In the genomic region with DNA sequence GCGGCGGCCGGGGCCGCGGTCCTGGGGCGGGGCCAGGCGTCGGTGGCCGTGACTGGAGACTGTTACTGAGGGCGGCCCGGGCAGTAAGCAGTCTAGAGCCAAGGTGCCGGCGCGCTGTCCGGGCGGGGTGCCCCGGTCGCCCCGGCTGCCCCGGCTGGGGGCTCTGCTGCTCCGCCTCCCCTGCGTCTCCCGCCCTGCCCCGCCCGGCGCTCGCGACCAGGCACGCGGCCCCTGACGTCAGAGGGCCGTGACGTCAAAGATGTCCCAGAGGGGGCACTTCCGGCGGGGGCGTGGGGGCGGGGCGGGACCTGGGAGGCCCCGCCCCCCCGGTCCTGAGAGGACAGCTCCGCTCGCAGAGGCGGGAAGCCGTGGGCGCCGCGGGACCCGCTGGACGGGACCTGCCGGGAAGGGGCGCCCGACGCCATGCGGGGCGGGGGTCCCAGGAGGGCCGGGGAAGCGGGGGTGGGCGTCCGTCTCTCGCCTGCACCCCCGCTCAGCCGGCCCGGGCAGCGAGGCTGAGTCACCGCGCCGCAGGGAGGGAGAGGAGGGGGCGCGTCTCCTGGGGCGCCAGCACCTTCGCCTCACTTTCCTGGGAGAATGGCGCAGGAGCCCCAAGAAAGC, we compare ENCODE assay signal across 8 cellular contexts. TPM values are rescaled to one million over a fixed set of nuclear protein-coding genes. Genes with fewer than 3 reads are reported as not detected.
DNase-seq lines count a peak whose midpoint lies in the region; ATAC-seq lines count a peak whose summit lies in the region.

No MANE protein-coding gene starts in this region.

- H3K4me3 Mint-ChIP-seq in CD4-positive, alpha-beta memory T cell = no peak overlapping the region
- no peak overlapping the region for H3K4me3 Mint-ChIP-seq in activated CD4-positive, alpha-beta T cell treated with anti-CD3 and anti-CD28 coated beads, Interleukin-2, amount 10 ng/mL, durations not matched to agents 24 days and 14 days
- H3K4me3 Mint-ChIP-seq in effector memory CD8-positive, alpha-beta T cell = peak overlapping the region in 1 of 2 donors; percentile 46
- H3K4me3 Mint-ChIP-seq in stimulated activated effector memory CD8-positive, alpha-beta T cell treated with anti-CD3 and anti-CD28 coated beads, Interleukin-12 subunit alpha, Interleukin-12 subunit beta, amount 100 ng/mL, for 72 hours = peak overlapping the region; percentile 64

- peak; percentile 72 to 80 (median 77) for DNase-seq in CD4-positive, alpha-beta memory T cell
- DNase-seq in NCI-H1048 (lab: John Stamatoyannopoulos, UW) = peak; percentile 56
- peak; percentile 92 for DNase-seq in activated CD4-positive, alpha-beta T cell treated with anti-CD3 and anti-CD28 coated beads, Interleukin-2, amount 10 ng/mL, durations not matched to agents 24 days and 14 days
- DNase-seq in effector memory CD8-positive, alpha-beta T cell = peak; percentile 68 to 73 (median 72)
- DNase-seq in mesenchymal stem cell = peak; percentile 78
- peak; percentile 68 to 83 for DNase-seq in stimulated activated effector memory CD8-positive, alpha-beta T cell treated with anti-CD3 and anti-CD28 coated beads, Interleukin-12 subunit alpha, Interleukin-12 subunit beta, amount 100 ng/mL, for 72 hours (ENCODE audit: low spot score in 2 of 2)

- peak overlapping the region in 1 of 2 donors; percentile 28 for H3K4me3 ChIP-seq in CD4-positive, alpha-beta memory T cell (ENCODE audit: low read length in 2 of 2)
- H3K4me3 ChIP-seq in mesenchymal stem cell (ENCODE audit: insufficient read depth in 1 of 2, low read depth in 1 of 2, low read length in 2 of 2) = peak overlapping the region; percentile 63 to 84

- peaks cover 11 to 39% (median 23%) of the 10 kb centered on the region in 4 donors for H3K4me1 Mint-ChIP-seq in CD4-positive, alpha-beta memory T cell
- H3K4me1 Mint-ChIP-seq in activated CD4-positive, alpha-beta T cell treated with anti-CD3 and anti-CD28 coated beads, Interleukin-2, amount 10 ng/mL, durations not matched to agents 24 days and 14 days = peaks cover 31% of the 10 kb centered on the region
- H3K4me1 Mint-ChIP-seq in effector memory CD8-positive, alpha-beta T cell (ENCODE audit: low read depth in 2 of 2) = peaks cover 24 to 31% of the 10 kb centered on the region in 2 donors
- H3K4me1 Mint-ChIP-seq in stimulated activated effector memory CD8-positive, alpha-beta T cell treated with anti-CD3 and anti-CD28 coated beads, Interleukin-12 subunit alpha, Interleukin-12 subunit beta, amount 100 ng/mL, for 72 hours = peaks cover 36% of the 10 kb centered on the region

- no peak overlapping the region for H3K4ac ChIP-seq in mesenchymal stem cell (ENCODE audit: low read depth in 1 of 2, low read length in 2 of 2)

- no peaks in the 10 kb centered on the region for H3K27me3 ChIP-seq in CD4-positive, alpha-beta memory T cell (ENCODE audit: insufficient read depth, low read length)
- H3K27me3 ChIP-seq in mesenchymal stem cell (ENCODE audit: control insufficient read depth in 1 of 2, insufficient read depth in 1 of 2, low read length in 2 of 2) = no peaks in the 10 kb centered on the region

- H4K8ac ChIP-seq in mesenchymal stem cell (ENCODE audit: low read length) = no peak overlapping the region

- no peak overlapping the region for H4K91ac ChIP-seq in mesenchymal stem cell (ENCODE audit: low read length)

- peak overlapping the region in 1 of 2 experiments; percentile 39 for H2BK12ac ChIP-seq in mesenchymal stem cell (ENCODE audit: low read length in 2 of 2)

- peak overlapping the region; percentile 71 for H2AFZ ChIP-seq in mesenchymal stem cell (ENCODE audit: low read depth, low read length)

- POLR2A ChIA-PET in CD4-positive, alpha-beta memory T cell (lab: Charles Lee; ENCODE audit: partially characterized antibody) = no interaction called here

- no peak overlapping the region for H3K27ac ChIP-seq in CD4-positive, alpha-beta memory T cell (ENCODE audit: low read depth, low read length)
- no peak overlapping the region for H3K27ac ChIP-seq in mesenchymal stem cell (ENCODE audit: low read length, poor library complexity, severe bottlenecking)

- peaks cover 0 to 4% of the 10 kb centered on the region in 2 donors for H3K36me3 Mint-ChIP-seq in CD4-positive, alpha-beta memory T cell
- peaks cover 7% of the 10 kb centered on the region for H3K36me3 Mint-ChIP-seq in activated CD4-positive, alpha-beta T cell treated with anti-CD3 and anti-CD28 coated beads, Interleukin-2, amount 10 ng/mL, durations not matched to agents 24 days and 14 days (ENCODE audit: low read depth)
- peaks cover 26% of the 10 kb centered on the region for H3K36me3 Mint-ChIP-seq in effector memory CD8-positive, alpha-beta T cell (ENCODE audit: insufficient read depth)
- peaks cover 30% of the 10 kb centered on the region for H3K36me3 Mint-ChIP-seq in stimulated activated effector memory CD8-positive, alpha-beta T cell treated with anti-CD3 and anti-CD28 coated beads, Interleukin-12 subunit alpha, Interleukin-12 subunit beta, amount 100 ng/mL, for 72 hours

- no peak overlapping the region for H2AK5ac ChIP-seq in mesenchymal stem cell (ENCODE audit: low read length, severe bottlenecking)

- peak overlapping the region in 1 of 7 donors; percentile 73 for H3K27ac Mint-ChIP-seq in CD4-positive, alpha-beta memory T cell
- no peak overlapping the region for H3K27ac Mint-ChIP-seq in activated CD4-positive, alpha-beta T cell treated with anti-CD3 and anti-CD28 coated beads, Interleukin-2, amount 10 ng/mL, durations not matched to agents 24 days and 14 days
- no peak overlapping the region for H3K27ac Mint-ChIP-seq in effector memory CD8-positive, alpha-beta T cell
- no peak overlapping the region for H3K27ac Mint-ChIP-seq in stimulated activated effector memory CD8-positive, alpha-beta T cell treated with anti-CD3 and anti-CD28 coated beads, Interleukin-12 subunit alpha, Interleukin-12 subunit beta, amount 100 ng/mL, for 72 hours

- no peaks in the 10 kb centered on the region for H3K9me3 ChIP-seq in CD4-positive, alpha-beta memory T cell (ENCODE audit: control insufficient read depth in 1 of 2, low read length in 2 of 2)
- no peaks in the 10 kb centered on the region for H3K9me3 ChIP-seq in mesenchymal stem cell (ENCODE audit: control insufficient read depth, low read length)

- no peak overlapping the region for H3K23ac ChIP-seq in mesenchymal stem cell (ENCODE audit: low read length in 2 of 2)

- H3K4me2 ChIP-seq in mesenchymal stem cell (ENCODE audit: low read length, poor library complexity, severe bottlenecking) = peak overlapping the region; percentile 98

- H3K79me1 ChIP-seq in mesenchymal stem cell (replicated peaks; ENCODE audit: low read length, poor library complexity, severe bottlenecking) = peaks cover 6% of the 10 kb centered on the region

- no peak overlapping the region for H2BK15ac ChIP-seq in mesenchymal stem cell (ENCODE audit: low read depth, poor library complexity, severe bottlenecking)

- no peak overlapping the region for H2BK5ac ChIP-seq in mesenchymal stem cell (ENCODE audit: low read depth, low read length, poor library complexity, severe bottlenecking)

- H3K18ac ChIP-seq in mesenchymal stem cell (ENCODE audit: low read depth in 1 of 2, low read length in 2 of 2) = peak overlapping the region in 1 of 2 experiments; percentile 40

- no peaks in the 10 kb centered on the region for H3K9me3 Mint-ChIP-seq in CD4-positive, alpha-beta memory T cell
- H3K9me3 Mint-ChIP-seq in activated CD4-positive, alpha-beta T cell treated with anti-CD3 and anti-CD28 coated beads, Interleukin-2, amount 10 ng/mL, durations not matched to agents 24 days and 14 days = no peaks in the 10 kb centered on the region
- no peaks in the 10 kb centered on the region for H3K9me3 Mint-ChIP-seq in effector memory CD8-positive, alpha-beta T cell
- H3K9me3 Mint-ChIP-seq in stimulated activated effector memory CD8-positive, alpha-beta T cell treated with anti-CD3 and anti-CD28 coated beads, Interleukin-12 subunit alpha, Interleukin-12 subunit beta, amount 100 ng/mL, for 72 hours = no peaks in the 10 kb centered on the region

- peak; percentile 6 for ATAC-seq in GM21723 (IDR thresholded peaks at IDR 0.05; ENCODE audit: unreplicated experiment)
- peak; percentile 22 for ATAC-seq in effector memory CD8-positive, alpha-beta T cell (replicated peaks)
- peak; percentile 27 for ATAC-seq in stimulated activated effector memory CD8-positive, alpha-beta T cell treated with anti-CD3 and anti-CD28 coated beads, Interleukin-12 subunit alpha, Interleukin-12 subunit beta, amount 100 ng/mL, for 72 hours
- ATAC-seq in GM18868 (IDR thresholded peaks at IDR 0.05; ENCODE audit: unreplicated experiment) = no peak

- peak overlapping the region; percentile 53 for H3K9ac ChIP-seq in mesenchymal stem cell (ENCODE audit: low read length)

- H3K14ac ChIP-seq in mesenchymal stem cell (ENCODE audit: low read length in 2 of 2) = no peak overlapping the region

- peaks cover 34% of the 10 kb centered on the region for H3K4me1 ChIP-seq in CD4-positive, alpha-beta memory T cell (ENCODE audit: insufficient read depth, low read length)
- H3K4me1 ChIP-seq in mesenchymal stem cell (ENCODE audit: control insufficient read depth, insufficient read depth, low read depth, low read length) = peaks cover 37% of the 10 kb centered on the region

- H3K27me3 Mint-ChIP-seq in CD4-positive, alpha-beta memory T cell = no peaks in the 10 kb centered on the region
- H3K27me3 Mint-ChIP-seq in activated CD4-positive, alpha-beta T cell treated with anti-CD3 and anti-CD28 coated beads, Interleukin-2, amount 10 ng/mL, durations not matched to agents 24 days and 14 days = peaks cover 9% of the 10 kb centered on the region
- no peaks in the 10 kb centered on the region for H3K27me3 Mint-ChIP-seq in effector memory CD8-positive, alpha-beta T cell

- peak overlapping the region; percentile 19 for H2BK120ac ChIP-seq in mesenchymal stem cell (ENCODE audit: low read depth, low read length)

- intact Hi-C loops in CD4-positive, alpha-beta memory T cell (cut with micrococcal nuclease) = loop anchor here (1.0 kb wide), 1 partner anchor 9 kb away; no protein-coding TSS in a partner anchor
- intact Hi-C loops in activated CD4-positive, alpha-beta T cell treated with anti-CD3 and anti-CD28 coated beads, Interleukin-2, amount 10 ng/mL, durations not matched to agents 24 days and 14 days (cut with micrococcal nuclease) = loop anchor here (2.0 kb wide), 1 partner anchor 334 kb away; no protein-coding TSS in a partner anchor

- WGBS in mesenchymal stem cell = under 1% methylated on average over 27 of the region's 72 CpGs

- CTCF ChIA-PET in CD4-positive, alpha-beta memory T cell (lab: Charles Lee; ENCODE audit: partially characterized antibody) = interaction anchor here (0.7 to 2.0 kb wide), 2 partner anchors 231 to 378 kb away, joined by 3 to 4 read pairs; no protein-coding TSS in a partner anchor

- no peaks in the 10 kb centered on the region for H3K36me3 ChIP-seq in CD4-positive, alpha-beta memory T cell (ENCODE audit: insufficient read depth, low read length)
- H3K36me3 ChIP-seq in mesenchymal stem cell (ENCODE audit: control insufficient read depth in 1 of 2, insufficient read depth in 2 of 2, low read depth in 1 of 2, low read length in 2 of 2) = no peaks in the 10 kb centered on the region

RNA-seq across cellular contexts. Expression of gene HIC1, which starts 4.5 kb away (rescaled TPM):
- total RNA-seq in CD4-positive, alpha-beta memory T cell = 1 to 10 TPM; 4.9 to 5.2 TPM
- 1 to 10 TPM in 1 of 2 donors, under 1 TPM in 1; 0.39 to 1.6 TPM for polyA plus RNA-seq in CD4-positive, alpha-beta memory T cell
- total RNA-seq in activated CD4-positive, alpha-beta T cell treated with anti-CD3 and anti-CD28 coated beads, Interleukin-2, amount 10 ng/mL, durations not matched to agents 24 days and 14 days = 49.4 and 51.6 TPM in 2 replicates
- 25.3 TPM for polyA plus RNA-seq in mesenchymal stem cell (2013, experiment 1 of 2)
- 23.9 TPM for polyA plus RNA-seq in mesenchymal stem cell (2013, experiment 2 of 2)

RNA-seq across cellular contexts. Expression of gene OVCA2, which starts 8.5 kb away (rescaled TPM):
- total RNA-seq in CD4-positive, alpha-beta memory T cell = 10 to 100 TPM; 27.9 to 36.7 TPM
- polyA plus RNA-seq in CD4-positive, alpha-beta memory T cell = 10 to 100 TPM; 49.6 to 90.3 TPM
- total RNA-seq in activated CD4-positive, alpha-beta T cell treated with anti-CD3 and anti-CD28 coated beads, Interleukin-2, amount 10 ng/mL, durations not matched to agents 24 days and 14 days = 36.5 and 37.7 TPM in 2 replicates
- 72.1 TPM for polyA plus RNA-seq in mesenchymal stem cell (2013, experiment 1 of 2)
- 72.9 TPM for polyA plus RNA-seq in mesenchymal stem cell (2013, experiment 2 of 2)

RNA-seq across cellular contexts. Expression of gene DPH1, which starts 20.4 kb away (rescaled TPM):
- total RNA-seq in CD4-positive, alpha-beta memory T cell = 10 to 100 TPM; 76.6 to 95.8 TPM
- polyA plus RNA-seq in CD4-positive, alpha-beta memory T cell = 10 to 100 TPM; 30.8 to 39.8 TPM
- 50.8 and 55.9 TPM in 2 replicates for total RNA-seq in activated CD4-positive, alpha-beta T cell treated with anti-CD3 and anti-CD28 coated beads, Interleukin-2, amount 10 ng/mL, durations not matched to agents 24 days and 14 days
- 24.6 TPM for polyA plus RNA-seq in mesenchymal stem cell (2013, experiment 1 of 2)
- 23.7 TPM for polyA plus RNA-seq in mesenchymal stem cell (2013, experiment 2 of 2)

RNA-seq across cellular contexts. Expression of gene RTN4RL1, which starts 25.2 kb away (rescaled TPM):
- total RNA-seq in CD4-positive, alpha-beta memory T cell = under 1 TPM; 0.30 to 0.47 TPM
- polyA plus RNA-seq in CD4-positive, alpha-beta memory T cell = 1 to 10 TPM in 1 of 2 donors, under 1 TPM in 1; 0.27 to 2.0 TPM
- 1.1 and 1.2 TPM in 2 replicates for total RNA-seq in activated CD4-positive, alpha-beta T cell treated with anti-CD3 and anti-CD28 coated beads, Interleukin-2, amount 10 ng/mL, durations not matched to agents 24 days and 14 days
- polyA plus RNA-seq in mesenchymal stem cell (2013, experiment 1 of 2) = 0.10 TPM
- polyA plus RNA-seq in mesenchymal stem cell (2013, experiment 2 of 2) = 0.04 TPM
